In the genomic region with DNA sequence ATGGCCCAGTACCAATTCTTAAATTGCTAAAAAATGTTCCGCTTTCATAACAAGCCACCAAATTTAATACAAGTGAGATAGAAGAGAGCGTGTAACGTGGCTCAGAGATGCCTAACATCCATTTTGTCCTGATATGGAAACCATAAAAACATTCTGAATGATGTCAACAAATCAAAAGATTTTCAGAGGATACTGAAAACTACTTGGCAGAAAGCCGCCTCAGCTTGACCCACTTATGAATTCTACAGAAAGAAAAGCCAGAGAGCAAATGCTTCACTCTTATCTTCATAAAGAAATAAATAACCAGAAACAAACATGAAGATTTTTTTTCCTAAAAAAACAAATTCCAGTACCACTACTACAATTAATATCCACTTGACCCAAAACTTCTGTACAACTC, we compare ENCODE assay signal across 34 cellular contexts.
"Had no signal": no experiment of that assay in that cellular context is flagged by ENCODE, and none has a peak within 500 bp of the region (broad histone marks: within the 10 kb centered on the region; RNA-seq: fewer than 3 reads in every experiment).

No MANE protein-coding gene starts in this region.

- H3K27me3 ChIP-seq: MG63 had no signal

- H3K9me3 ChIP-seq: MG63 had no signal

- H3K36me3 ChIP-seq: MG63 had no signal

- H3K4me3 ChIP-seq: MG63 had no signal

- DNase-seq: Karpas-422, Kasumi-1, MG63, MM.1S, MV-4-11, NCI-H1048, NCI-H1092, NCI-H1092 treated with DMSO at 0.1 percent for 48 hours, NCI-H1105, NCI-H1105 treated with DMSO at 0.1 percent for 48 hours, NCI-H1417, NCI-H1417 treated with DMSO at 0.1 percent for 48 hours, NCI-H1436, NCI-H1436 treated with DMSO at 0.1 percent for 48 hours, NCI-H146, NCI-H1694, NCI-H1694 treated with DMSO at 0.1 percent for 48 hours, NCI-H187, NCI-H187 treated with DMSO at 0.1 percent for 48 hours, NCI-H1930, NCI-H2029, NCI-H2029 treated with DMSO at 0.1 percent for 48 hours, NCI-H2081, NCI-H2081 treated with DMSO at 0.1 percent for 48 hours, NCI-H2107, NCI-H2171, NCI-H2171 treated with DMSO at 0.1 percent for 48 hours, NCI-H2227 treated with DMSO at 0.1 percent for 48 hours, NCI-H226, NCI-H345, NCI-H446, NCI-H446 treated with DMSO at 0.1 percent for 48 hours, NCI-H510A, NCI-H510A treated with DMSO at 0.1 percent for 48 hours had no signal
